ENCODE assay signal across 24 cellular contexts in the genomic region with DNA sequence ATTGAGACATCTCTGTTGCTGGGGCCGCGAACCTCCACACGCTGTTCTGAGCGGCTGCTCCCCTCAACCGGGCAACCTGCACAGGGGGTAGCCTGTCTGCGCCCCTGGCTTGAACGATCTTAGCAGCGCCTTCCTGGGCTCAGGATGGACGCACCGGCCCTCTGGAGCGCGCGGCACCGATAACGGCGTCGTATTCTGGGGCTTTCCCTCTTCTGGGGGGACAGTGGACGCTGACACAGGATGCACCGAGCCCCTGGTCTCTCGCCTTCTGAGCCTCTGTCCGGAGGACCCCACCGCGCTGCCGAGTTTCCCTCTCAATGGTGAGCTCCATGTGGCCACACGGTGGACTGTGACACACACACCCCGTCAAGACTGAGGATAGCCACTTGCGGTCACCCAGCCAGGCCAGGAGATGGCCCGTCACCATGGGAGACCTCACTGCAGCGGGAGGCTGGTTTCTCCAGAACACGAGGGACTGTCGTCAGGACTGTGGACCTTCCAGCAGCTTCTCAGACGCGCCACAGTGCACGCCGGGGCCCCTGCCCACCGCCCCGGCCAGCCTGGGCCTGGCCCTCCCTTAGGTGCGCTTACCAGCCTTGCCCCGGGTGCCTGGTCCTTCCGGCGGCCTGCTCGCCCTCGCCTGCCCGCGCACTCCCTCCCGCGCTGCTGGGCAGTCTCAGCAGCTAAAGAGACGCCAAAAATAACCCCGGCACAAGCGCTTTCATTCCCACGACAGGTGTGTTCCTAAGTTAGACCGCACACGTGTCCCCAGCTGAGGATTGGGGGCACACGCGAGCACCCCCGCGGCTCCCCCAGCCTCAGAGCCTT. TPM values are rescaled to one million over a fixed set of nuclear protein-coding genes. Genes with fewer than 3 reads are reported as not detected.
DNase-seq lines count a peak whose midpoint lies in the region; ATAC-seq, FAIRE-seq and TF ChIP-seq lines count a peak whose summit lies in the region.
"Had no signal": no experiment of that assay in that cellular context is flagged by ENCODE, and none has a peak within 500 bp of the region (broad histone marks: within the 10 kb centered on the region; RNA-seq: fewer than 3 reads in every experiment).

No MANE protein-coding gene starts in this region.

- intact Hi-C loops in left ventricle myocardium superior (cut with micrococcal nuclease): no loop called here
- intact Hi-C loops in left ventricle myocardium inferior (cut with micrococcal nuclease): no loop called here
- intact Hi-C loops in psoas muscle (cut with DNase I): no loop called here

- no peak overlapping the region for H2BK12ac ChIP-seq in H1 (ENCODE audit: low read depth, low read length)

- peaks cover 11 to 26% of the 10 kb centered on the region in 2 donors for H3K4me1 Mint-ChIP-seq in stimulated activated naive B cell treated with anti-CD40 and anti-IgM and Interleukin-4, amounts not matched to agents 10 μg/mL and 1 μg/mL and 100 μg/mL, for 72 hours
- H3K4me1 Mint-ChIP-seq: CD14-positive monocyte had no signal

- 88% methylated on average over 41 of the region's 57 CpGs; no CpG with 5 or more reads in 1 of the 2 experiments for WGBS in H1 (ENCODE audit: extremely low coverage in 1 of 2, insufficient coverage in 1 of 2, insufficient read length in 1 of 2, insufficient replicate concordance in 2 of 2, low coverage in 1 of 2, low lambda C conversion rate in 2 of 2, missing lambda C conversion rate in 1 of 2), 2 experiments
- 46 to 66% (median 53%) methylated on average over 48 to 57 of the region's 57 CpGs for WGBS in psoas muscle, 3 donors

- no peak overlapping the region for H2BK15ac ChIP-seq in H1 (ENCODE audit: low read length)

- no peak overlapping the region for H2AFZ ChIP-seq in H1 (ENCODE audit: low read length)

- peaks cover 24 to 28% of the 10 kb centered on the region in 2 donors for H3K36me3 Mint-ChIP-seq in stimulated activated naive B cell treated with anti-CD40 and anti-IgM and Interleukin-4, amounts not matched to agents 10 μg/mL and 1 μg/mL and 100 μg/mL, for 72 hours
- H3K36me3 Mint-ChIP-seq: CD8-positive, alpha-beta T cell; IgD-negative memory B cell had no signal

- H4K20me1 ChIP-seq in H1 (replicated peaks in 1 of 2; ENCODE audit: control insufficient read depth in 1 of 2, insufficient read depth in 2 of 2, low read length in 2 of 2): no peaks in the 10 kb centered on the region

- no peak for FAIRE-seq in H1 (lab: Jason Lieb, UNC)
- FAIRE-seq: D721Med, GM12892 had no signal

- H3K4me2 ChIP-seq in H1 (ENCODE audit: insufficient read depth in 1 of 2, low read depth in 2 of 2, low read length in 2 of 2): no peak overlapping the region

- H2AK5ac ChIP-seq in H1 (ENCODE audit: low read depth, low read length): no peak overlapping the region

- H3K14ac ChIP-seq in H1 (ENCODE audit: insufficient read length): no peak overlapping the region

- H3K9me3 Mint-ChIP-seq in stimulated activated naive B cell treated with anti-CD40 and anti-IgM and Interleukin-4, amounts not matched to agents 10 μg/mL and 1 μg/mL and 100 μg/mL, for 72 hours: peaks cover 0 to 2% of the 10 kb centered on the region in 2 donors
- H3K9me3 Mint-ChIP-seq: CD8-positive, alpha-beta T cell; HFFc6; IgD-negative memory B cell had no signal

- no peaks in the 10 kb centered on the region for H3K79me2 ChIP-seq in H1 (ENCODE audit: control insufficient read depth in 1 of 2, insufficient read depth in 2 of 2, low read length in 2 of 2)

- CTCF ChIA-PET in H1 (lab: Charles Lee; ENCODE audit: partially characterized antibody): interaction anchor here (1.1 to 2.0 kb wide), 2 partner anchors 22 to 39 kb away, joined by 3 to 10 read pairs; partner anchors contain the start of genes GALNS and TRAPPC2L

- H3K27me3 Mint-ChIP-seq in stimulated activated naive B cell treated with anti-CD40 and anti-IgM and Interleukin-4, amounts not matched to agents 10 μg/mL and 1 μg/mL and 100 μg/mL, for 72 hours: no peaks in the 10 kb centered on the region
- H3K27me3 Mint-ChIP-seq: IgD-negative memory B cell had no signal

- H2BK20ac ChIP-seq in H1 (ENCODE audit: low read length): no peak overlapping the region

- no peak overlapping the region for H3K56ac ChIP-seq in H1 (replicated peaks; ENCODE audit: insufficient read length, low read depth, low read length)

- H3K4me3 ChIP-seq in left ventricle myocardium inferior (no peak overlapping the region), H1 (ENCODE audit: extremely low read depth in 1 of 4, insufficient read depth in 2 of 4, low read depth in 3 of 4, low read length in 4 of 4) (no peak overlapping the region), psoas muscle (peak overlapping the region; percentile 49)

- POLR2A ChIA-PET in H1 (lab: Charles Lee; ENCODE audit: partially characterized antibody): no interaction called here

- H3K9me3 ChIP-seq in left ventricle myocardium inferior (replicated peaks): no peaks in the 10 kb centered on the region
- no peaks in the 10 kb centered on the region for H3K9me3 ChIP-seq in H1 (ENCODE audit: insufficient read depth in 2 of 2, low read depth in 1 of 2, low read length in 1 of 2)
- no peaks in the 10 kb centered on the region for H3K9me3 ChIP-seq in psoas muscle

- no peaks in the 10 kb centered on the region for H3K79me1 ChIP-seq in H1 (ENCODE audit: low read depth, low read length)

- H3K23ac ChIP-seq in H1 (ENCODE audit: insufficient read length): no peak overlapping the region

- TF ChIP-seq POLR2A in H1 (IDR thresholded peaks at IDR 0.05; ENCODE audit: control extremely low read depth in 1 of 2, low read depth in 2 of 2, low read length in 2 of 2): no peak

- no peaks in the 10 kb centered on the region for H3K23me2 ChIP-seq in H1 (ENCODE audit: low read depth, low read length)

- H3K4me3 Mint-ChIP-seq in stimulated activated naive B cell treated with anti-CD40 and anti-IgM and Interleukin-4, amounts not matched to agents 10 μg/mL and 1 μg/mL and 100 μg/mL, for 72 hours: no peak overlapping the region
- H3K4me3 Mint-ChIP-seq: CD14-positive monocyte; CD8-positive, alpha-beta T cell; HFFc6; IgD-negative memory B cell had no signal

- no peak for TF ChIP-seq RAD21 in H1 (IDR thresholded peaks at IDR 0.05 in 1 of 2, conservative IDR thresholded peaks at IDR 0.05 in 1 of 2; ENCODE audit: low read depth in 2 of 2, low read length in 2 of 2)

- TF ChIP-seq CTCF in left ventricle myocardium inferior (IDR thresholded peaks at IDR 0.05; ENCODE audit: borderline replicate concordance) (no peak), H1 (IDR thresholded peaks at IDR 0.05; ENCODE audit: control extremely low read depth in 1 of 3, insufficient read depth in 1 of 3, low read depth in 1 of 3, low read length in 3 of 3) (no peak), psoas muscle (IDR thresholded peaks at IDR 0.05) (no peak)

- peak overlapping the region; percentile 67 for H3K27ac Mint-ChIP-seq in stimulated activated naive B cell treated with anti-CD40 and anti-IgM and Interleukin-4, amounts not matched to agents 10 μg/mL and 1 μg/mL and 100 μg/mL, for 72 hours
- H3K27ac Mint-ChIP-seq: CD14-positive monocyte; CD8-positive, alpha-beta T cell; HFFc6; IgD-negative memory B cell had no signal

- no peak for TF ChIP-seq EP300 in H1 (IDR thresholded peaks at IDR 0.05; ENCODE audit: borderline replicate concordance in 1 of 2, low read depth in 2 of 2, low read length in 2 of 2)

- no peak overlapping the region; the same call in 1 of the 2 replicates for H2BK5ac ChIP-seq in H1 (ENCODE audit: low read depth, low read length)

- H2BK120ac ChIP-seq in H1 (replicated peaks; ENCODE audit: low read depth, low read length): no peak overlapping the region

- ATAC-seq in left ventricle myocardium superior (peak; percentile 25), psoas muscle (peak; percentile 61 to 85 (median 79)), esophagus mucosa (no peak)
- ATAC-seq in stimulated activated naive B cell treated with anti-CD40 and anti-IgM and Interleukin-4, amounts not matched to agents 10 μg/mL and 1 μg/mL and 100 μg/mL, for 72 hours (replicated peaks): no peak
- ATAC-seq: CD8-positive, alpha-beta T cell had no signal

- H3K4me1 ChIP-seq in left ventricle myocardium inferior (peaks cover 7% of the 10 kb centered on the region), H1 (replicated peaks in 1 of 4; ENCODE audit: control insufficient read depth in 3 of 4, insufficient read depth in 4 of 4, low read length in 3 of 4) (no peaks in the 10 kb centered on the region), psoas muscle (peaks cover 42% of the 10 kb centered on the region)

- H4K91ac ChIP-seq in H1 (replicated peaks; ENCODE audit: insufficient read length, low read length): no peak overlapping the region

- DNase-seq in left ventricle myocardium superior (peak; percentile 30), left ventricle myocardium inferior (no peak), H1 (ENCODE audit: low read depth in 1 of 2, low spot score in 2 of 2) (no peak), psoas muscle (peak; percentile 47 to 76), NCI-H524 (lab: John Stamatoyannopoulos, UW) (no peak), 8988T (no peak)
- no peak for DNase-seq in stimulated activated naive B cell treated with anti-CD40 and anti-IgM and Interleukin-4, amounts not matched to agents 10 μg/mL and 1 μg/mL and 100 μg/mL, for 72 hours
- DNase-seq: ACHN; CD8-positive, alpha-beta T cell; COR-L47; DMS153; DMS79 treated with DMSO at 0.1 percent for 48 hours; EL; GDM1; GOT3; HCEC 1CT; HFFc6 had no signal

- no peak overlapping the region for H4K5ac ChIP-seq in H1 (ENCODE audit: insufficient read length, low read depth, low read length)

- H3K9ac ChIP-seq in H1 (replicated peaks in 1 of 4; ENCODE audit: extremely low read depth in 1 of 4, low read depth in 3 of 4, low read length in 3 of 4): no peak overlapping the region; a peak in 1 of 7 replicates

- no peak overlapping the region for H3K27ac ChIP-seq in left ventricle myocardium inferior (replicated peaks)
- H3K27ac ChIP-seq in H1 (ENCODE audit: low read depth, low read length): no peak overlapping the region
- peak overlapping the region; percentile 86 for H3K27ac ChIP-seq in psoas muscle

- H3K36me3 ChIP-seq in left ventricle myocardium inferior: peaks cover 48% of the 10 kb centered on the region
- H3K36me3 ChIP-seq in H1 (ENCODE audit: control insufficient read depth in 2 of 4, insufficient read depth in 4 of 4, low read length in 3 of 4): no peaks in the 10 kb centered on the region
- H3K36me3 ChIP-seq in psoas muscle (ENCODE audit: insufficient read depth in 1 of 2, low read depth in 1 of 2): peaks cover 0 to 15% of the 10 kb centered on the region in 2 donors

- H3K27me3 ChIP-seq in left ventricle myocardium inferior (ENCODE audit: low read depth): no peaks in the 10 kb centered on the region
- no peaks in the 10 kb centered on the region for H3K27me3 ChIP-seq in H1 (replicated peaks in 1 of 4; ENCODE audit: control insufficient read depth in 3 of 4, extremely low read depth in 1 of 4, insufficient read depth in 3 of 4, low read length in 3 of 4)
- H3K27me3 ChIP-seq in psoas muscle (ENCODE audit: insufficient read depth in 3 of 3, low read length in 2 of 3): no peaks in the 10 kb centered on the region

- H3K18ac ChIP-seq in H1 (ENCODE audit: extremely low read depth, low read length): no peak overlapping the region

- peak overlapping the region; percentile 79 for H4K8ac ChIP-seq in H1 (ENCODE audit: extremely low read depth, insufficient read depth, low read length)

- no peak overlapping the region for H3K4ac ChIP-seq in H1 (replicated peaks; ENCODE audit: insufficient read length, low read depth, low read length)

RNA-seq across cellular contexts. Expression of gene PABPN1L, which starts 30.0 kb away (rescaled TPM):
- total RNA-seq in left ventricle myocardium superior (not detected), left ventricle myocardium inferior (not detected), psoas muscle (not detected), esophagus mucosa (not detected)
- not detected in 2 replicates for total RNA-seq in H1 (2021; fragmentation: NEBNext Ultra II Directional; extraction: Animal tissue kit (Norgen Biotek cat#: 25700))
- polyA plus RNA-seq in H1 (2011; rRNA removed) (not detected in 2 replicates), psoas muscle (not detected)
- polyA plus RNA-seq in H1 (2011; cell fraction: cytosol; rRNA removed): not detected
- 0.20 TPM for polyA plus RNA-seq in H1 (2011; cell fraction: nucleus; rRNA removed)
- 0.17 TPM in 1 of 4 replicates, not detected in the others for polyA plus RNA-seq in H1 (2012, experiment 1 of 2)
- not detected for polyA plus RNA-seq in H1 (2012, experiment 2 of 2)
- polyA plus RNA-seq in H1 (2013, experiment 1 of 2): not detected
- not detected for polyA plus RNA-seq in H1 (2013, experiment 2 of 2)
- polyA minus RNA-seq in H1 (2011; rRNA and poly(A)+ RNA removed): not detected in 2 replicates
- polyA minus RNA-seq in H1 (2011; cell fraction: cytosol; rRNA and poly(A)+ RNA removed): not detected
- polyA minus RNA-seq in H1 (2011; cell fraction: nucleus; rRNA and poly(A)+ RNA removed): not detected
- total RNA-seq: A172; CD8-positive, alpha-beta T cell; HFFc6; HT-29 had no signal
- polyA plus RNA-seq: CD14-positive monocyte, IgD-negative memory B cell had no signal

RNA-seq across cellular contexts. Expression of gene TRAPPC2L, which starts 39.5 kb away (rescaled TPM):
- total RNA-seq in left ventricle myocardium superior (59.0 TPM), left ventricle myocardium inferior (52.7 TPM), psoas muscle (10 to 100 TPM; 38.6 to 42.6 (median 38.7) TPM), esophagus mucosa (61.0 TPM)
- total RNA-seq in H1 (2021; fragmentation: NEBNext Ultra II Directional; extraction: Animal tissue kit (Norgen Biotek cat#: 25700)): 94.0 and 98.7 TPM in 2 replicates
- polyA plus RNA-seq in H1 (2011; rRNA removed) (113 and 133 TPM in 2 replicates), psoas muscle (10 to 100 TPM; 23.9 to 30.7 (median 28.5) TPM)
- polyA plus RNA-seq in H1 (2011; cell fraction: cytosol; rRNA removed): 98.2 TPM
- polyA plus RNA-seq in H1 (2011; cell fraction: nucleus; rRNA removed): 131 TPM
- 129 to 276 TPM (median 222 TPM) in 4 replicates for polyA plus RNA-seq in H1 (2012, experiment 1 of 2)
- 213 TPM for polyA plus RNA-seq in H1 (2012, experiment 2 of 2)
- polyA plus RNA-seq in H1 (2013, experiment 1 of 2): 84.6 TPM
- polyA plus RNA-seq in H1 (2013, experiment 2 of 2): 84.6 TPM
- polyA minus RNA-seq in H1 (2011; rRNA and poly(A)+ RNA removed): 61.8 and 63.2 TPM in 2 replicates
- polyA minus RNA-seq in H1 (2011; cell fraction: cytosol; rRNA and poly(A)+ RNA removed): 31.9 TPM
- polyA minus RNA-seq in H1 (2011; cell fraction: nucleus; rRNA and poly(A)+ RNA removed): 47.8 TPM

RNA-seq across cellular contexts. Expression of gene GALNS, which starts 39.7 kb away (rescaled TPM):
- total RNA-seq in left ventricle myocardium superior: 14.6 TPM
- total RNA-seq in left ventricle myocardium inferior: 15.5 TPM
- total RNA-seq in H1 (2021; fragmentation: NEBNext Ultra II Directional; extraction: Animal tissue kit (Norgen Biotek cat#: 25700)): 17.8 and 22.4 TPM in 2 replicates
- 8.9 and 12.7 TPM in 2 replicates for polyA plus RNA-seq in H1 (2011; rRNA removed)
- 9.8 TPM for polyA plus RNA-seq in H1 (2011; cell fraction: cytosol; rRNA removed)
- polyA plus RNA-seq in H1 (2011; cell fraction: nucleus; rRNA removed): 28.1 TPM
- 15.7 to 17.2 TPM (median 16.7 TPM) in 4 replicates for polyA plus RNA-seq in H1 (2012, experiment 1 of 2)
- polyA plus RNA-seq in H1 (2012, experiment 2 of 2): 11.6 TPM
- polyA plus RNA-seq in H1 (2013, experiment 1 of 2): 14.6 TPM
- 15.0 TPM for polyA plus RNA-seq in H1 (2013, experiment 2 of 2)
- polyA minus RNA-seq in H1 (2011; rRNA and poly(A)+ RNA removed): 7.5 and 10.5 TPM in 2 replicates
- 10.6 TPM for polyA minus RNA-seq in H1 (2011; cell fraction: cytosol; rRNA and poly(A)+ RNA removed)
- polyA minus RNA-seq in H1 (2011; cell fraction: nucleus; rRNA and poly(A)+ RNA removed): 22.3 TPM
- total RNA-seq in psoas muscle: 10 to 100 TPM in 2 of 4 donors, 1 to 10 TPM in 2; 4.8 to 10.4 (median 9.7) TPM
- polyA plus RNA-seq in psoas muscle: 10 to 100 TPM in 2 of 3 donors, 1 to 10 TPM in 1; 9.0 to 15.4 (median 12.3) TPM
- 17.0 TPM for total RNA-seq in esophagus mucosa

Comparison
In these comparisons a context has a peak if more than half of its experiments do, and no peak if none do; other contexts are left out.
1. DNase-seq: peak in left ventricle myocardium superior (single experiment) and psoas muscle (2 of 2); none in left ventricle myocardium inferior (single experiment), H1 (0 of 2), stimulated activated naive B cell treated with anti-CD40 and anti-IgM and Interleukin-4, amounts not matched to agents 10 μg/mL and 1 μg/mL and 100 μg/mL, for 72 hours (single experiment), NCI-H524 (0 of 2) and 8988T (single experiment).
2. ATAC-seq: peak in left ventricle myocardium superior (single experiment) and psoas muscle (4 of 4); none in stimulated activated naive B cell treated with anti-CD40 and anti-IgM and Interleukin-4, amounts not matched to agents 10 μg/mL and 1 μg/mL and 100 μg/mL, for 72 hours (0 of 2) and esophagus mucosa (single experiment).